10 cellular contexts compared by ENCODE assay signal in the genomic region with DNA sequence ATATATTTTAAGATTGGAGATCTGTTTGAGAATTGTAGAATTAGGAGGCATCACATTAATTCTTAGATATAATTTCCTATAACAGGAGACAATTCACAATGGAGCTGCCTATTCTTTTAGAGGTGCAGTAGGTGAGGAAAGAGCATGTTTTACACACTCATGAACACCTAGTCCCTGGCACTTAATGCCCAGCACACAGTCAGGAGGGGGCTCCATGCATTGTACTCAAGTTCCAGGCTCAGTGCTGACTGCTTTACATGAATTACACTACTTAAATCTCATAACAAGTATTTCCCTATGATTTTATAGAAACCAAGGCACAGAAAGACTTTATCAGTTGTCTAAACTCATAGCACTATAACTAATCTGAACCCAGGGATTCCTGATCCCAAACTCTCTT. TPM values are rescaled to one million over a fixed set of nuclear protein-coding genes. Genes with fewer than 3 reads are reported as not detected.
A peak's percentile ranks its signal among the peaks of the same experiment; 100 is the strongest.
DNase-seq lines count a peak whose midpoint lies in the region; ATAC-seq and TF ChIP-seq lines count a peak whose summit lies in the region.
"Had no signal": no experiment of that assay in that cellular context is flagged by ENCODE, and none has a peak within 500 bp of the region (broad histone marks: within the 10 kb centered on the region; RNA-seq: fewer than 3 reads in every experiment).

No MANE protein-coding gene starts in this region.

- peak overlapping the region; percentile 89 for H3K27ac Mint-ChIP-seq in activated CD4-positive, alpha-beta T cell treated with anti-CD3 and anti-CD28 coated beads, Interleukin-2, amount 10 ng/mL, durations not matched to agents 7 days and 5 days

- no peaks in the 10 kb centered on the region for H4K20me1 ChIP-seq in hepatocyte (ENCODE audit: insufficient read depth, poor library complexity, severe bottlenecking)

- H3K4me1 ChIP-seq in hepatocyte (ENCODE audit: insufficient read depth), result no peaks in the 10 kb centered on the region
- peaks cover 4 to 6% of the 10 kb centered on the region in 2 donors for H3K4me1 ChIP-seq in thyroid gland

- no peaks in the 10 kb centered on the region for H3K9me2 ChIP-seq in hepatocyte (replicated peaks; ENCODE audit: insufficient read depth)

- POLR2A ChIA-PET in activated CD4-positive, alpha-beta T cell treated with anti-CD3 and anti-CD28 coated beads, Interleukin-2, amount 10 ng/mL, durations not matched to agents 7 days and 5 days (lab: Charles Lee), result interaction anchor here (0.5 to 0.7 kb wide), 2 partner anchors 39 to 288 kb away, joined by 3 read pairs; no protein-coding TSS in a partner anchor

- peak overlapping the region; percentile 73 for H3K4me2 ChIP-seq in hepatocyte

- H2AFZ ChIP-seq in hepatocyte, result peak overlapping the region; percentile 13

- no peaks in the 10 kb centered on the region for H3K27me3 Mint-ChIP-seq in activated CD4-positive, alpha-beta T cell treated with anti-CD3 and anti-CD28 coated beads, Interleukin-2, amount 10 ng/mL, durations not matched to agents 7 days and 5 days

- no peak for ATAC-seq in GM19452 (IDR thresholded peaks at IDR 0.05; ENCODE audit: unreplicated experiment)

- TF ChIP-seq CTCF in WI38 (IDR thresholded peaks at IDR 0.05; ENCODE audit: low read depth, low read length) (no peak), hepatocyte (IDR thresholded peaks at IDR 0.05; ENCODE audit: poor library complexity) (no peak), thyroid gland (IDR thresholded peaks at IDR 0.05) (no peak)

- H3K4me1 Mint-ChIP-seq in activated CD4-positive, alpha-beta T cell treated with anti-CD3 and anti-CD28 coated beads, Interleukin-2, amount 10 ng/mL, durations not matched to agents 7 days and 5 days, result peaks cover 42% of the 10 kb centered on the region

- H3K4me3 Mint-ChIP-seq in activated CD4-positive, alpha-beta T cell treated with anti-CD3 and anti-CD28 coated beads, Interleukin-2, amount 10 ng/mL, durations not matched to agents 7 days and 5 days, result peak overlapping the region; percentile 87

- peaks cover 12% of the 10 kb centered on the region for H3K79me2 ChIP-seq in hepatocyte

- CTCF ChIA-PET in activated CD4-positive, alpha-beta T cell treated with anti-CD3 and anti-CD28 coated beads, Interleukin-2, amount 10 ng/mL, durations not matched to agents 7 days and 5 days (lab: Charles Lee), result interaction anchor here (1.0 to 1.5 kb wide), 3 partner anchors 10 to 35 kb away, joined by 3 read pairs; no protein-coding TSS in a partner anchor

- intact Hi-C loops in thyroid gland (cut with DNase I), result no loop called here

- no peaks in the 10 kb centered on the region for H3K27me3 ChIP-seq in hepatocyte
- H3K27me3 ChIP-seq in thyroid gland, result no peaks in the 10 kb centered on the region

- no peaks in the 10 kb centered on the region for H3K36me3 ChIP-seq in hepatocyte (replicated peaks; ENCODE audit: insufficient read depth, low read depth)
- peaks cover 0 to 6% of the 10 kb centered on the region in 2 donors for H3K36me3 ChIP-seq in thyroid gland

- peaks cover 57% of the 10 kb centered on the region for H3K36me3 Mint-ChIP-seq in activated CD4-positive, alpha-beta T cell treated with anti-CD3 and anti-CD28 coated beads, Interleukin-2, amount 10 ng/mL, durations not matched to agents 7 days and 5 days (ENCODE audit: low read depth)

- no peak for TF ChIP-seq POLR2A in thyroid gland (IDR thresholded peaks at IDR 0.05)

- H3K9me3 ChIP-seq in hepatocyte (ENCODE audit: low read depth) (no peaks in the 10 kb centered on the region), thyroid gland (no peaks in the 10 kb centered on the region)

- no peak for DNase-seq in activated CD4-positive, alpha-beta T cell treated with anti-CD3 and anti-CD28 coated beads, Interleukin-2, amount 10 ng/mL, durations not matched to agents 7 days and 5 days
- DNase-seq in activated CD4-positive, alpha-beta T cell treated with anti-CD3 and anti-CD28 coated beads for 4 hours, result no peak
- DNase-seq in hepatocyte (ENCODE audit: low spot score) (no peak), thyroid gland (no peak), NCI-H510A (lab: John Stamatoyannopoulos, UW) (no peak), cerebellar cortex (ENCODE audit: low spot score) (no peak)
- DNase-seq: C1 segment of cervical spinal cord, hippocampal formation had no signal

- H3K9me3 Mint-ChIP-seq in activated CD4-positive, alpha-beta T cell treated with anti-CD3 and anti-CD28 coated beads, Interleukin-2, amount 10 ng/mL, durations not matched to agents 7 days and 5 days, result peaks cover 25% of the 10 kb centered on the region

- H3K27ac ChIP-seq in hepatocyte (peak overlapping the region; percentile 86), thyroid gland (peak overlapping the region; percentile 71 to 89 (median 85))

- peak overlapping the region; percentile 69 for H3K4me3 ChIP-seq in WI38 (ENCODE audit: low read depth, low read length)
- H3K4me3 ChIP-seq in hepatocyte, result no peak overlapping the region
- peak overlapping the region in 1 of 3 donors; percentile 28 for H3K4me3 ChIP-seq in thyroid gland (replicated peaks in 1 of 3)

RNA-seq across cellular contexts. Expression of a gene that starts 0.4 kb away (rescaled TPM):
- 10 to 100 TPM; 39.2 to 39.7 TPM for total RNA-seq in activated CD4-positive, alpha-beta T cell treated with anti-CD3 and anti-CD28 coated beads, Interleukin-2, amount 10 ng/mL, durations not matched to agents 7 days and 5 days
- 10.8 and 12.0 TPM in 2 replicates for total RNA-seq in hepatocyte
- polyA plus RNA-seq in hepatocyte, result 5.4 and 5.5 TPM in 2 replicates
- total RNA-seq in thyroid gland, result 10 to 100 TPM; 16.0 to 32.6 (median 21.2) TPM

RNA-seq across cellular contexts. Expression of a gene that starts 30.6 kb away (rescaled TPM):
- total RNA-seq in activated CD4-positive, alpha-beta T cell treated with anti-CD3 and anti-CD28 coated beads, Interleukin-2, amount 10 ng/mL, durations not matched to agents 7 days and 5 days, result 10 to 100 TPM; 31.4 to 36.2 TPM
- 55.6 and 56.3 TPM in 2 replicates for total RNA-seq in hepatocyte
- 45.5 and 45.9 TPM in 2 replicates for polyA plus RNA-seq in hepatocyte
- 10 to 100 TPM; 28.1 to 39.2 (median 29.5) TPM for total RNA-seq in thyroid gland

RNA-seq across cellular contexts. Expression of a gene that starts 30.6 kb away (rescaled TPM):
- total RNA-seq in activated CD4-positive, alpha-beta T cell treated with anti-CD3 and anti-CD28 coated beads, Interleukin-2, amount 10 ng/mL, durations not matched to agents 7 days and 5 days, result 10 to 100 TPM; 20.0 to 22.5 TPM
- total RNA-seq in hepatocyte, result 17.4 and 18.7 TPM in 2 replicates
- polyA plus RNA-seq in hepatocyte, result 9.2 and 10.7 TPM in 2 replicates
- total RNA-seq in thyroid gland, result 10 to 100 TPM; 13.3 to 22.8 (median 14.4) TPM

RNA-seq across cellular contexts. Expression of a gene that starts 42.0 kb away (rescaled TPM):
- total RNA-seq in activated CD4-positive, alpha-beta T cell treated with anti-CD3 and anti-CD28 coated beads, Interleukin-2, amount 10 ng/mL, durations not matched to agents 7 days and 5 days, result 100 to 1,000 TPM; 272 to 292 TPM
- total RNA-seq in hepatocyte (18.9 and 20.3 TPM in 2 replicates), thyroid gland (10 to 100 TPM; 15.0 to 54.3 (median 22.9) TPM)
- polyA plus RNA-seq in hepatocyte, result 12.0 and 19.3 TPM in 2 replicates
